In the genomic region with DNA sequence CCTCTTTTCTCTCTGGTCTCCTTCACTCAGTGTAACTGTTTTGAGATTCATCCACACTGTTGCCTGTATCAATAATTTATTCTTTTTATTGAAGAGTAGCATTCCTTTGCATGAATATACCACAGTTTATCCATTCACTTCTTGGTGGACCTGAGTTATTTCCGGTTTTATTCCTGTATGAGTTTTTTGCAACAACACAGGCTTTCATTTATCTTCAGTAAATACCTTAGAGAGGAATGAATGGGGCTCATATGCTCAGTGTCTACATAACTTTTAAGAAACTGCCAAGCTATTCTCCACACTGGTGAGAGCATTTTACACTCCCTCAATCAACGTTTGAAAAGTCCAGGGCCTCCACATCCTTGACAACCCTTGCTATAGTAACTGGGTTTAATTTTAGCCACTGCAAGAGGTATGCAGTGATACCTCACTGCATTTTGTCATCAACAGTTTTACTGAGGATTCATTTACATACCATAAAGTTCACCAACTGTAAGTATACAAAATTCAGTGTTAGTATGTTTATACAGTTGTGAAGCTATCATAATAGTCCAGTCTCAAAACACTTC, we compare ENCODE assay signal across 28 cellular contexts.
"Had no signal": no experiment of that assay in that cellular context is flagged by ENCODE, and none has a peak within 500 bp of the region (broad histone marks: within the 10 kb centered on the region; RNA-seq: fewer than 3 reads in every experiment).

No MANE protein-coding gene starts in this region.

- ATAC-seq: left colon; left lung; natural killer cell; pancreas; right cardiac atrium; sciatic nerve; stimulated activated naive B cell treated with anti-CD40 and anti-IgM and Interleukin-4, amounts not matched to agents 10 μg/mL and 1 μg/mL and 100 μg/mL, for 72 hours; stimulated activated naive CD8-positive, alpha-beta T cell treated with anti-CD3 and anti-CD28 coated beads, Interleukin-15, Interleukin-2, amounts not matched to agents 100 U/mL and 50 U/mL, for 24 hours had no signal

- H3K27ac ChIP-seq: hepatocyte, left lung, pancreas, prostate gland, skin epidermis, stomach, testis, thyroid gland, transverse colon, upper lobe of left lung, vagina had no signal

- DNase-seq: kidney glomerular epithelial cell; left colon; left lung; mesendoderm; naive B cell; natural killer cell; nephron progenitor cell; pancreas; posterior cingulate gyrus; retina; right cardiac atrium; stimulated activated CD4-positive, alpha-beta T cell treated with anti-CD3 and anti-CD28 coated beads, Interleukin-12 subunit alpha, Interleukin-12 subunit beta, amount 100 ng/mL, for 4 hours; stimulated activated CD4-positive, alpha-beta T cell treated with anti-CD3 and anti-CD28 coated beads, Interleukin-15, amount 100 ng/mL, for 24 hours; stimulated activated CD4-positive, alpha-beta T cell treated with anti-CD3 and anti-CD28 coated beads, Interleukin-2, amount 100 ng/mL, for 24 hours; stimulated activated CD4-positive, alpha-beta T cell treated with anti-CD3 and anti-CD28 coated beads, Interleukin-4, amount 100 ng/mL, for 1 hour; stimulated activated naive B cell treated with anti-CD40 and anti-IgM and Interleukin-4, amounts not matched to agents 10 μg/mL and 1 μg/mL and 100 μg/mL, for 72 hours; stimulated activated naive CD8-positive, alpha-beta T cell treated with anti-CD3 and anti-CD28 coated beads, Interleukin-15, Interleukin-2, amounts not matched to agents 100 U/mL and 50 U/mL, for 24 hours; stomach; testis; thyroid gland; transverse colon; upper lobe of left lung had no signal

- H3K9me3 ChIP-seq: left lung, pancreas, prostate gland, stomach, testis, thyroid gland, transverse colon, upper lobe of left lung, vagina had no signal

- H3K4me1 ChIP-seq: left lung, pancreas, prostate gland, stomach, testis, thyroid gland, transverse colon, upper lobe of left lung, vagina had no signal

- H3K4me3 ChIP-seq: hepatocyte, left lung, lung, pancreas, prostate gland, skin epidermis, stomach, testis, thyroid gland, transverse colon, upper lobe of left lung, vagina had no signal

- H2AFZ ChIP-seq: hepatocyte had no signal

- H3K4me2 ChIP-seq: hepatocyte had no signal

- H3K36me3 ChIP-seq: left lung, pancreas, prostate gland, stomach, thyroid gland, transverse colon, upper lobe of left lung, vagina had no signal

- H3K27me3 ChIP-seq: hepatocyte, left lung, pancreas, stomach, testis, thyroid gland, transverse colon, upper lobe of left lung, vagina had no signal
